In genomic region chr10:124350806-124351205, GRCh38 we compare ENCODE assay signal across 22 cellular contexts.
A peak's percentile ranks its signal among the peaks of the same experiment; 100 is the strongest.
DNase-seq lines count a peak whose midpoint lies in the region; ATAC-seq and TF ChIP-seq lines count a peak whose summit lies in the region.
"Had no signal": no experiment of that assay in that cellular context is flagged by ENCODE, and none has a peak within 500 bp of the region (broad histone marks: within the 10 kb centered on the region; RNA-seq: fewer than 3 reads in every experiment).

No MANE protein-coding gene starts in this region.

- H3K4me1 Mint-ChIP-seq in endodermal cell (peaks cover 4% of the 10 kb centered on the region), neural progenitor cell (peaks cover 29% of the 10 kb centered on the region)

- no peak overlapping the region for H3K4me3 Mint-ChIP-seq in endodermal cell
- H3K4me3 Mint-ChIP-seq in neural progenitor cell: no peak overlapping the region
- H3K4me3 Mint-ChIP-seq: CD4-positive, CD25-positive, alpha-beta regulatory T cell; CD8-positive, alpha-beta memory T cell; IgD-negative memory B cell had no signal

- no peak overlapping the region for H3K4me2 ChIP-seq in neural progenitor cell

- intact Hi-C loops in cardiac septum (cut with DNase I) (no loop called here), right cardiac atrium (cut with DNase I) (no loop called here), upper lobe of right lung (cut with DNase I) (no loop called here), vagina (cut with DNase I) (no loop called here), ascending aorta (cut with DNase I) (no loop called here)

- H3K9me3 ChIP-seq in right cardiac atrium (ENCODE audit: control insufficient read depth, low read length) (no peaks in the 10 kb centered on the region), endodermal cell (ENCODE audit: control insufficient read depth, low read length) (no peaks in the 10 kb centered on the region), neural progenitor cell (ENCODE audit: low read depth) (no peaks in the 10 kb centered on the region), upper lobe of right lung (no peaks in the 10 kb centered on the region), vagina (no peaks in the 10 kb centered on the region), ascending aorta (no peaks in the 10 kb centered on the region)
- H3K9me3 ChIP-seq: BE2C had no signal

- H3K36me3 Mint-ChIP-seq in endodermal cell (ENCODE audit: low read depth): no peaks in the 10 kb centered on the region
- no peaks in the 10 kb centered on the region for H3K36me3 Mint-ChIP-seq in neural progenitor cell
- H3K36me3 Mint-ChIP-seq: CD4-positive, CD25-positive, alpha-beta regulatory T cell; CD8-positive, alpha-beta memory T cell had no signal

- no peak overlapping the region for H3K27ac ChIP-seq in right cardiac atrium (ENCODE audit: low read length)
- H3K27ac ChIP-seq in endodermal cell (ENCODE audit: low read depth, low read length): no peak overlapping the region
- no peak overlapping the region for H3K27ac ChIP-seq in neural progenitor cell
- H3K27ac ChIP-seq in upper lobe of right lung: no peak overlapping the region
- H3K27ac ChIP-seq in vagina: no peak overlapping the region
- no peak overlapping the region for H3K27ac ChIP-seq in ascending aorta
- H3K27ac ChIP-seq: GM23248 had no signal

- no peak overlapping the region for H2AFZ ChIP-seq in neural progenitor cell (replicated peaks)
- H2AFZ ChIP-seq: GM23248 had no signal

- H3K9me3 Mint-ChIP-seq in endodermal cell (no peaks in the 10 kb centered on the region), neural progenitor cell (no peaks in the 10 kb centered on the region)
- H3K9me3 Mint-ChIP-seq: CD8-positive, alpha-beta memory T cell; IgD-negative memory B cell had no signal

- no peak for TF ChIP-seq POLR2A in vagina (IDR thresholded peaks at IDR 0.05)

- ATAC-seq in right cardiac atrium (no peak), upper lobe of right lung (no peak), GM21367 (IDR thresholded peaks at IDR 0.05; ENCODE audit: unreplicated experiment) (no peak)
- ATAC-seq: GM12878, HepG2 had no signal

- TF ChIP-seq CTCF in endodermal cell (conservative IDR thresholded peaks at IDR 0.05) (no peak), neural progenitor cell (IDR thresholded peaks at IDR 0.05) (no peak), upper lobe of right lung (IDR thresholded peaks at IDR 0.05) (no peak), vagina (IDR thresholded peaks at IDR 0.05) (no peak), ascending aorta (IDR thresholded peaks at IDR 0.05) (no peak)

- H3K27me3 Mint-ChIP-seq in endodermal cell (ENCODE audit: insufficient read depth) (no peaks in the 10 kb centered on the region), neural progenitor cell (ENCODE audit: insufficient read depth, low read depth) (peaks cover 3% of the 10 kb centered on the region)
- H3K27me3 Mint-ChIP-seq: IgD-negative memory B cell had no signal

- peak; percentile 20 for DNase-seq in cardiac septum (ENCODE audit: low spot score)
- no peak for DNase-seq in right cardiac atrium
- DNase-seq in endodermal cell: peak; percentile 10
- no peak for DNase-seq in neural progenitor cell (ENCODE audit: low spot score)
- DNase-seq in upper lobe of right lung: peak; percentile 16
- DNase-seq in vagina (ENCODE audit: extremely low spot score in 2 of 2): no peak
- no peak for DNase-seq in ascending aorta (ENCODE audit: low spot score in 2 of 2)
- DNase-seq: ACHN; BE2C; CD4-positive, CD25-positive, alpha-beta regulatory T cell; CD8-positive, alpha-beta memory T cell; COR-L47; DMS 273 treated with DMSO at 0.1 percent for 48 hours; DMS53; DND-41; EL; GM23248; HCEC 1CT had no signal

- H3K79me2 ChIP-seq in neural progenitor cell (ENCODE audit: low read depth): no peaks in the 10 kb centered on the region

- H3K27ac Mint-ChIP-seq in endodermal cell: no peak overlapping the region
- H3K27ac Mint-ChIP-seq in neural progenitor cell: peak overlapping the region; percentile 15
- H3K27ac Mint-ChIP-seq: CD4-positive, CD25-positive, alpha-beta regulatory T cell; CD8-positive, alpha-beta memory T cell had no signal

- H3F3A ChIP-seq in neural progenitor cell (ENCODE audit: low read depth): peaks cover 12% of the 10 kb centered on the region

- H3K27me3 ChIP-seq in right cardiac atrium (ENCODE audit: control insufficient read depth, insufficient read depth): no peaks in the 10 kb centered on the region
- no peaks in the 10 kb centered on the region for H3K27me3 ChIP-seq in endodermal cell (ENCODE audit: control insufficient read depth, insufficient read depth, low read length, poor library complexity, severe bottlenecking)
- no peaks in the 10 kb centered on the region for H3K27me3 ChIP-seq in neural progenitor cell
- no peaks in the 10 kb centered on the region for H3K27me3 ChIP-seq in upper lobe of right lung
- H3K27me3 ChIP-seq in vagina: no peaks in the 10 kb centered on the region
- no peaks in the 10 kb centered on the region for H3K27me3 ChIP-seq in ascending aorta
- H3K27me3 ChIP-seq: BE2C had no signal

- H4K20me1 ChIP-seq in neural progenitor cell (ENCODE audit: low read depth): no peaks in the 10 kb centered on the region

- H3K9ac ChIP-seq in endodermal cell (ENCODE audit: extremely low read depth, low read length, poor library complexity, severe bottlenecking) (no peak overlapping the region), neural progenitor cell (no peak overlapping the region)
- H3K9ac ChIP-seq: GM23248 had no signal

- H3K4me1 ChIP-seq in right cardiac atrium (ENCODE audit: control insufficient read depth, insufficient read depth, low read length) (peaks cover 4% of the 10 kb centered on the region), endodermal cell (ENCODE audit: control insufficient read depth, insufficient read depth, low read length) (no peaks in the 10 kb centered on the region), neural progenitor cell (peaks cover 20% of the 10 kb centered on the region), upper lobe of right lung (peaks cover 10% of the 10 kb centered on the region), vagina (peaks cover 11% of the 10 kb centered on the region), ascending aorta (peaks cover 0 to 5% of the 10 kb centered on the region in 2 donors)

- WGBS in right cardiac atrium: 95% methylated on average over 8 of the region's 8 CpGs
- 92% methylated on average over 2 to 7 of the region's 8 CpGs for WGBS in endodermal cell (ENCODE audit: insufficient coverage in 1 of 2, insufficient read length in 1 of 2), 2 experiments

- no peak overlapping the region for H3K4me3 ChIP-seq in right cardiac atrium (ENCODE audit: low read length)
- no peak overlapping the region for H3K4me3 ChIP-seq in endodermal cell (ENCODE audit: low read length)
- H3K4me3 ChIP-seq in neural progenitor cell: no peak overlapping the region
- no peak overlapping the region for H3K4me3 ChIP-seq in upper lobe of right lung
- no peak overlapping the region for H3K4me3 ChIP-seq in vagina
- H3K4me3 ChIP-seq in ascending aorta: no peak overlapping the region
- H3K4me3 ChIP-seq: GM12878, GM23248 had no signal

- H3K36me3 ChIP-seq in endodermal cell (ENCODE audit: control insufficient read depth, insufficient read depth, low read length) (no peaks in the 10 kb centered on the region), neural progenitor cell (no peaks in the 10 kb centered on the region), upper lobe of right lung (no peaks in the 10 kb centered on the region), vagina (no peaks in the 10 kb centered on the region), ascending aorta (no peaks in the 10 kb centered on the region)
- H3K36me3 ChIP-seq: BE2C had no signal

Comparison
In these comparisons a context has a peak if more than half of its experiments do, and no peak if none do; other contexts are left out.
1. DNase-seq: peak in cardiac septum (single experiment), endodermal cell (single experiment) and upper lobe of right lung (single experiment); none in right cardiac atrium (0 of 3), neural progenitor cell (single experiment), vagina (0 of 2) and ascending aorta (0 of 2).